2 cellular contexts compared by ENCODE assay signal in the genomic region with DNA sequence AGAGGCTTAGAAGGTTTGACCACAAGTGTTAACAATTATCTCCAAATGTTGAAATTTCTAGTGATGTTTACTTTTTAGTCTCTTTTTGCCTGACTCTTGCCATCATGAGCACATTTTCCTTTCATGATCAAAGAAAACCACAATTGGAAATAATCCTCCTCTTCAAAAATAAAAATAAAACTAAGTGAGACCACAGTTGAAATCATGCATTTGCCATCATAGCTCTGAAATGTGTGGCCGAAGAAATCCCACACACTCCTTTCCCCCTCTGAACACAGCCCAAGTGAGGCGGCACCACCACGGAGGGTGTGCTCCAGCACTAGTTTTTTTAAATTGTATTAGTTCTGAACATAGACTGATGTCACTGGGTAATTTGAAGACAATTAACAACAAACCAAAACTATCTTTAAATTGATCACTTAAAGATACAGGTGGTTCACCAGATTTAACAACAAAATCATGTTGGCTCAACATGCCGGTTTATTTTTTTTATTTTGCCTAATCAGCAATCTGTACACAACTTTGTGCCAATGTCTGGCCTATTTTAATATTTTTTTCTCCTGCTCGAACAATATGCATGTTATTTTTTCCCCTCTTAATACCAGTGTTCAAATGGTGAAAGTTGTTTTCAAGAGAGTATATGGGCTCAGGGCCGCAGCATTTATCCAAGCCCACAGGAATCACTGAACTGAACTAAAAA.
TF ChIP-seq lines count a peak whose summit lies in the region.

No MANE protein-coding gene starts in this region.

TF ChIP-seq in HEK293, 187 proteins besides CTCF, POLR2A, EP300 and RAD21:
- TF ChIP-seq PRDM6 (tag by site-specific recombination; IDR thresholded peaks at IDR 0.05) = peak; percentile 15; the same call in 1 of the 2 replicates
- no peak for TF ChIP-seq ZNF391 (tag by site-specific recombination; IDR thresholded peaks at IDR 0.05; ENCODE audit: borderline replicate concordance, low read depth)
TF ChIP-seq in HEK293: peak in this region for 1.

TF ChIP-seq in H1, 55 proteins besides CTCF, POLR2A, EP300 and RAD21:
- TF ChIP-seq MAFK (IDR thresholded peaks at IDR 0.05; ENCODE audit: low read depth, low read length) (peak; percentile 13; the same call in 1 of the 2 replicates), CHD2 (IDR thresholded peaks at IDR 0.05; ENCODE audit: low read length) (no peak)
- TF ChIP-seq, protein P1, sequence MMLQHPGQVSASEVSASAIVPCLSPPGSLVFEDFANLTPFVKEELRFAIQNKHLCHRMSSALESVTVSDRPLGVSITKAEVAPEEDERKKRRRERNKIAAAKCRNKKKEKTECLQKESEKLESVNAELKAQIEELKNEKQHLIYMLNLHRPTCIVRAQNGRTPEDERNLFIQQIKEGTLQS (IDR thresholded peaks at IDR 0.05; ENCODE audit: insufficient read depth, low read depth, low read length) = no peak
- TF ChIP-seq, protein P2, sequence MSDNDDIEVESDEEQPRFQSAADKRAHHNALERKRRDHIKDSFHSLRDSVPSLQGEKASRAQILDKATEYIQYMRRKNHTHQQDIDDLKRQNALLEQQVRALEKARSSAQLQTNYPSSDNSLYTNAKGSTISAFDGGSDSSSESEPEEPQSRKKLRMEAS (IDR thresholded peaks at IDR 0.05) = no peak
